In the genomic region with DNA sequence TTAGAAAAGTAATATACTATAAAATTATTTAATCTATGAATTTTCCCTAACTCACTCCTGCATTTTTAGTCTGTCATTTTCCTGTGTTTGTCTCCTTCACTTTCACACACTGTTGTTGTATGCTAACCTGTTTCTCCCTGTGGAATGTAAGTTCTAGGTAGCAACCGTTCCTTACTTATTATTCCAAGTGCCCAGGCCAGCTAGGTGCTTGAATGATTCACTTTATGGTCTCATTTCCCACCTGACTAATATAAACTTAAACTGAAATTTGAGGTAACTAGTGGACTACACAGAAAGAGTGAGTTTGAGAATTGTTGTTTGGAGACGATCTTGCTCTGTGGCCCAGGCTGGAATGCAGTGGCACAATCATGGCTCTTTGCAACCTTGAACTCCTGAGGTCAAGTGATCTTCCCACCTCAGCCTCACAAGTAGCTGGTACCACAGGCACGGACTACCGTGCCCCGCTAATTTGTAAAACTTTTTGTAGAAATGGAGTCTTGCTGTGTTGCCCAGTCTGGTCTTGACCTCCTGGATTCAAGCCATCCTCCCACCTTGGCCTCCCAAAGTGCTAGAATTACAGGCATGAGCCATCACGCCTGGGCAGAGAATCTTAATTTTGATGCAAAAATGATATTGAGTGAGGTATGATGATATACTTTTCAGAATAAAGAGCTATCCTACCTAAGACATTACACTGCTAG, we compare ENCODE assay signal across 9 cellular contexts. TPM values are rescaled to one million over a fixed set of nuclear protein-coding genes. Genes with fewer than 3 reads are reported as not detected.
DNase-seq lines count a peak whose midpoint lies in the region; ATAC-seq and TF ChIP-seq lines count a peak whose summit lies in the region.
"Had no signal": no experiment of that assay in that cellular context is flagged by ENCODE, and none has a peak within 500 bp of the region (broad histone marks: within the 10 kb centered on the region; RNA-seq: fewer than 3 reads in every experiment).

No MANE protein-coding gene starts in this region.

- peaks cover 65% of the 10 kb centered on the region for H3K79me2 ChIP-seq in smooth muscle cell (ENCODE audit: low read depth)

- H3K27me3 Mint-ChIP-seq in activated CD8-positive, alpha-beta memory T cell treated with anti-CD3 and anti-CD28 coated beads, Interleukin-2, amount 10 ng/mL, durations not matched to agents 7 days and 5 days: peaks cover 13% of the 10 kb centered on the region
- H3K27me3 Mint-ChIP-seq in activated B cell treated with CpG ODN at 0.5 μM for 24 hours: no peaks in the 10 kb centered on the region

- H3F3A ChIP-seq in smooth muscle cell (ENCODE audit: low read depth): no peaks in the 10 kb centered on the region

- peaks cover 13% of the 10 kb centered on the region for H3K4me1 ChIP-seq in smooth muscle cell (ENCODE audit: low read depth)

- intact Hi-C loops in activated B cell treated with CpG ODN at 0.5 μM for 24 hours (cut with micrococcal nuclease): loop anchor here (2.0 to 5.0 kb wide), 3 partner anchors 323 to 1159 kb away; a partner anchor contains a TSS

- H3K4me1 Mint-ChIP-seq in activated CD8-positive, alpha-beta memory T cell treated with anti-CD3 and anti-CD28 coated beads, Interleukin-2, amount 10 ng/mL, durations not matched to agents 7 days and 5 days: peaks cover 29% of the 10 kb centered on the region
- peaks cover 37% of the 10 kb centered on the region for H3K4me1 Mint-ChIP-seq in activated B cell treated with CpG ODN at 0.5 μM for 24 hours

- peak overlapping the region; percentile 92 for H3K4me3 Mint-ChIP-seq in activated CD8-positive, alpha-beta memory T cell treated with anti-CD3 and anti-CD28 coated beads, Interleukin-2, amount 10 ng/mL, durations not matched to agents 7 days and 5 days
- H3K4me3 Mint-ChIP-seq in activated B cell treated with CpG ODN at 0.5 μM for 24 hours: peak overlapping the region; percentile 38

- peak overlapping the region; percentile 98 for H3K4me2 ChIP-seq in smooth muscle cell

- TF ChIP-seq CTCF in activated B cell treated with CpG ODN at 0.5 μM for 24 hours (IDR thresholded peaks at IDR 0.05): no peak
- TF ChIP-seq CTCF in smooth muscle cell (IDR thresholded peaks at IDR 0.05; ENCODE audit: borderline replicate concordance, insufficient read depth, poor library complexity, severe bottlenecking): no peak

- no peak overlapping the region for H3K27ac Mint-ChIP-seq in activated CD8-positive, alpha-beta memory T cell treated with anti-CD3 and anti-CD28 coated beads, Interleukin-2, amount 10 ng/mL, durations not matched to agents 7 days and 5 days
- H3K27ac Mint-ChIP-seq in activated B cell treated with CpG ODN at 0.5 μM for 24 hours: no peak overlapping the region

- peak overlapping the region; percentile 84 for H3K4me3 ChIP-seq in smooth muscle cell

- H3K9me3 ChIP-seq in smooth muscle cell (replicated peaks; ENCODE audit: low read depth): no peaks in the 10 kb centered on the region

- POLR2A ChIA-PET in activated B cell treated with CpG ODN at 0.5 μM for 24 hours (lab: Charles Lee): interaction anchor here (0.6 to 3.7 kb wide), 3 partner anchors 24 to 27 kb away, joined by 3 to 39 read pairs (median 3); no protein-coding TSS in a partner anchor

- H3K27ac ChIP-seq in smooth muscle cell (ENCODE audit: low read depth): no peak overlapping the region

- H3K27me3 ChIP-seq in smooth muscle cell (ENCODE audit: low read depth): no peaks in the 10 kb centered on the region

- H3K36me3 Mint-ChIP-seq in activated CD8-positive, alpha-beta memory T cell treated with anti-CD3 and anti-CD28 coated beads, Interleukin-2, amount 10 ng/mL, durations not matched to agents 7 days and 5 days: no peaks in the 10 kb centered on the region
- H3K36me3 Mint-ChIP-seq in activated B cell treated with CpG ODN at 0.5 μM for 24 hours (ENCODE audit: low read depth): peaks cover 7% of the 10 kb centered on the region

- H3K9me3 Mint-ChIP-seq in activated CD8-positive, alpha-beta memory T cell treated with anti-CD3 and anti-CD28 coated beads, Interleukin-2, amount 10 ng/mL, durations not matched to agents 7 days and 5 days (ENCODE audit: low read depth): no peaks in the 10 kb centered on the region
- no peaks in the 10 kb centered on the region for H3K9me3 Mint-ChIP-seq in activated B cell treated with CpG ODN at 0.5 μM for 24 hours

- CTCF ChIA-PET in activated CD8-positive, alpha-beta memory T cell treated with anti-CD3 and anti-CD28 coated beads, Interleukin-2, amount 10 ng/mL, durations not matched to agents 7 days and 5 days (lab: Charles Lee): interaction anchor here (1.1 to 1.2 kb wide), 3 partner anchors 10 to 25 kb away, joined by 3 to 4 read pairs (median 4); no protein-coding TSS in a partner anchor
- CTCF ChIA-PET in activated B cell treated with CpG ODN at 0.5 μM for 24 hours (lab: Charles Lee): interaction anchor here (0.9 kb wide), 1 partner anchor 20 kb away, joined by 3 read pairs; no protein-coding TSS in a partner anchor

- no peak for ATAC-seq in activated CD8-positive, alpha-beta memory T cell treated with anti-CD3 and anti-CD28 coated beads, Interleukin-2, amount 10 ng/mL, durations not matched to agents 7 days and 5 days
- no peak for ATAC-seq in activated B cell treated with CpG ODN at 0.5 μM for 24 hours (ENCODE audit: low read depth)
- no peak for ATAC-seq in GM18519 (IDR thresholded peaks at IDR 0.05; ENCODE audit: low FRiP score, unreplicated experiment)

- H3K9ac ChIP-seq in smooth muscle cell (ENCODE audit: low read depth): no peak overlapping the region

- no peaks in the 10 kb centered on the region for H3K36me3 ChIP-seq in smooth muscle cell (ENCODE audit: low read depth)

- H4K20me1 ChIP-seq in smooth muscle cell (ENCODE audit: low read depth): peaks cover 55% of the 10 kb centered on the region

- DNase-seq in activated CD8-positive, alpha-beta memory T cell treated with anti-CD3 and anti-CD28 coated beads, Interleukin-2, amount 10 ng/mL, durations not matched to agents 7 days and 5 days: no peak
- no peak for DNase-seq in activated CD8-positive, alpha-beta memory T cell treated with anti-CD3 and anti-CD28 coated beads, Interleukin-2, amount 50 U/mL, for 4 hours
- no peak for DNase-seq in activated B cell treated with CpG ODN at 0.5 μM for 24 hours
- DNase-seq in kidney glomerular epithelial cell (lab: John Stamatoyannopoulos, UW): peak; percentile 23
- no peak for DNase-seq in smooth muscle cell (lab: John Stamatoyannopoulos, UW; ENCODE audit: unreplicated experiment)
- no peak for DNase-seq in NCI-H1694 (lab: John Stamatoyannopoulos, UW)
- DNase-seq in DMS79 (lab: John Stamatoyannopoulos, UW): no peak
- DNase-seq: midbrain had no signal

- 92% methylated on average over 6 of the region's 6 CpGs for WGBS in smooth muscle cell (ENCODE audit: low lambda C conversion rate)

- no peak overlapping the region for H2AFZ ChIP-seq in smooth muscle cell (ENCODE audit: low read depth)

RNA-seq across cellular contexts. Expression of a gene that starts 1.9 kb away (rescaled TPM):
- total RNA-seq in activated CD8-positive, alpha-beta memory T cell treated with anti-CD3 and anti-CD28 coated beads, Interleukin-2, amount 10 ng/mL, durations not matched to agents 7 days and 5 days: 1 to 10 TPM; 7.5 to 9.8 TPM
- total RNA-seq in activated B cell treated with CpG ODN at 0.5 μM for 24 hours (14.9 and 17.3 TPM in 2 replicates), smooth muscle cell (36.0 and 39.7 TPM in 2 replicates)
- 8.8 and 9.1 TPM in 2 replicates for polyA plus RNA-seq in smooth muscle cell

RNA-seq across cellular contexts. Expression of a gene that starts 30.0 kb away (rescaled TPM):
- 10 to 100 TPM; 16.1 to 26.3 TPM for total RNA-seq in activated CD8-positive, alpha-beta memory T cell treated with anti-CD3 and anti-CD28 coated beads, Interleukin-2, amount 10 ng/mL, durations not matched to agents 7 days and 5 days
- total RNA-seq in activated B cell treated with CpG ODN at 0.5 μM for 24 hours (23.5 and 23.6 TPM in 2 replicates), smooth muscle cell (3.7 and 4.4 TPM in 2 replicates)
- polyA plus RNA-seq in smooth muscle cell: 6.3 and 7.3 TPM in 2 replicates
